ENCODE assay signal across 28 cellular contexts in genomic region chr4:154444958-154445357, GRCh38. TPM values are rescaled to one million over a fixed set of nuclear protein-coding genes. Genes with fewer than 3 reads are reported as not detected.
"Had no signal": no experiment of that assay in that cellular context is flagged by ENCODE, and none has a peak within 500 bp of the region (broad histone marks: within the 10 kb centered on the region; RNA-seq: fewer than 3 reads in every experiment).

No MANE protein-coding gene starts in this region.

- H3K4me1 ChIP-seq: stomach, suprapubic skin, testis, thyroid gland, tibial artery, tibial nerve, transverse colon, upper lobe of left lung, upper lobe of right lung, uterus, vagina had no signal

- DNase-seq: stimulated activated CD4-positive, alpha-beta T cell treated with anti-CD3 and anti-CD28 coated beads, Interleukin-2, amount 100 ng/mL, for 48 hours; stimulated activated CD4-positive, alpha-beta T cell treated with anti-CD3 and anti-CD28 coated beads, Interleukin-4, amount 100 ng/mL, for 1 hour; stimulated activated CD4-positive, alpha-beta T cell treated with anti-CD3 and anti-CD28 coated beads, Interleukin-4, amount 100 ng/mL, for 24 hours; stimulated activated CD4-positive, alpha-beta T cell treated with anti-CD3 and anti-CD28 coated beads, Interleukin-4, amount 100 ng/mL, for 4 hours; stimulated activated CD8-positive, alpha-beta memory T cell treated with anti-CD3 and anti-CD28 coated beads, Interleukin-4, amount 100 ng/mL, for 48 hours; stimulated activated naive B cell treated with anti-CD40 and anti-IgM and Interleukin-4, amounts not matched to agents 10 μg/mL and 1 μg/mL and 100 μg/mL, for 72 hours; stimulated activated naive CD4-positive, alpha-beta T cell; stimulated activated naive CD4-positive, alpha-beta T cell treated with Interleukin-2 at 50 U/mL for 16 hours; stimulated activated naive CD8-positive, alpha-beta T cell treated with anti-CD3 and anti-CD28 coated beads, Interleukin-15, amount 100 ng/mL, for 72 hours; stimulated activated naive CD8-positive, alpha-beta T cell treated with anti-CD3 and anti-CD28 coated beads, Interleukin-15, Interleukin-2, amounts not matched to agents 100 U/mL and 50 U/mL, for 24 hours; stomach; substantia nigra; testis; thyroid gland; tibial artery; transverse colon; trophoblast cell; upper lobe of left lung; upper lobe of right lung; uterus had no signal

- H3K27ac ChIP-seq: stomach, suprapubic skin, testis, thoracic aorta, thyroid gland, tibial artery, tibial nerve, transverse colon, upper lobe of left lung, upper lobe of right lung, uterus, vagina had no signal

- H3K27me3 ChIP-seq: stomach, suprapubic skin, testis, thyroid gland, tibial artery, tibial nerve, transverse colon, upper lobe of left lung, uterus, vagina had no signal

- H3K36me3 ChIP-seq: stomach, suprapubic skin, thoracic aorta, thyroid gland, tibial artery, tibial nerve, transverse colon, upper lobe of left lung, upper lobe of right lung, uterus, vagina had no signal

- H3K4me3 ChIP-seq: stomach, suprapubic skin, testis, thoracic aorta, thyroid gland, tibial artery, tibial nerve, transverse colon, upper lobe of left lung, upper lobe of right lung, uterus, vagina had no signal

- H3K9me3 ChIP-seq: stomach, suprapubic skin, testis, thoracic aorta, thyroid gland, tibial artery, tibial nerve, transverse colon, upper lobe of left lung, upper lobe of right lung, uterus, vagina had no signal

- FAIRE-seq: urothelium cell line had no signal

- ATAC-seq: stimulated activated effector memory CD8-positive, alpha-beta T cell treated with anti-CD3 and anti-CD28 coated beads, Interleukin-12 subunit alpha, Interleukin-12 subunit beta, amount 100 ng/mL, for 72 hours; stimulated activated memory B cell treated with anti-CD40 and anti-IgM and Interleukin-4, amounts not matched to agents 10 μg/mL and 1 μg/mL and 100 μg/mL, for 72 hours; stimulated activated naive B cell treated with anti-CD40 and anti-IgM and Interleukin-4, amounts not matched to agents 10 μg/mL and 1 μg/mL and 100 μg/mL, for 72 hours; stimulated activated naive CD8-positive, alpha-beta T cell treated with anti-CD3 and anti-CD28 coated beads, Interleukin-15, amount 100 ng/mL, for 72 hours; stimulated activated naive CD8-positive, alpha-beta T cell treated with anti-CD3 and anti-CD28 coated beads, Interleukin-15, Interleukin-2, amounts not matched to agents 100 U/mL and 50 U/mL, for 24 hours; upper lobe of right lung had no signal

RNA-seq across cellular contexts. Expression of gene DCHS2, which starts 46.6 kb away (rescaled TPM):
- total RNA-seq: subcutaneous adipose tissue had no signal
